Comparison of ENCODE assay signal across 19 cellular contexts in genomic region chr6:27242589-27243265, GRCh38. TPM values are rescaled to one million over a fixed set of nuclear protein-coding genes. Genes with fewer than 3 reads are reported as not detected.
DNase-seq lines count a peak whose midpoint lies in the region; ATAC-seq and TF ChIP-seq lines count a peak whose summit lies in the region.
"Had no signal": no experiment of that assay in that cellular context is flagged by ENCODE, and none has a peak within 500 bp of the region (broad histone marks: within the 10 kb centered on the region; RNA-seq: fewer than 3 reads in every experiment).

No MANE protein-coding gene starts in this region.

- H3K27me3 ChIP-seq in mammary epithelial cell (ENCODE audit: insufficient read depth, low read length): no peaks in the 10 kb centered on the region
- H3K27me3 ChIP-seq in osteoblast (ENCODE audit: insufficient read depth, low read length): peaks cover 12% of the 10 kb centered on the region

- in situ Hi-C loops in mammary epithelial cell (cut with MboI; ENCODE audit: low sequenced_read_pairs in 2 of 2): no loop called here

- H3K9ac ChIP-seq in mammary epithelial cell (ENCODE audit: insufficient read depth, low read length): no peak overlapping the region
- H3K9ac ChIP-seq: KMS-11 had no signal

- H3K27ac ChIP-seq in mammary epithelial cell (ENCODE audit: insufficient read depth, low read depth, low read length) (no peak overlapping the region), osteoblast (ENCODE audit: low read depth, low read length) (no peak overlapping the region)
- H3K27ac ChIP-seq: KMS-11 had no signal

- peaks cover 6% of the 10 kb centered on the region for H3K36me3 Mint-ChIP-seq in MCF 10A (ENCODE audit: insufficient read depth, unreplicated experiment)
- H3K36me3 Mint-ChIP-seq: CD4-positive, CD25-positive, alpha-beta regulatory T cell; CD8-positive, alpha-beta memory T cell had no signal

- H3K9me3 Mint-ChIP-seq in MCF 10A (ENCODE audit: unreplicated experiment): no peaks in the 10 kb centered on the region
- H3K9me3 Mint-ChIP-seq: H9 had no signal

- peaks cover 7% of the 10 kb centered on the region for H3K4me1 Mint-ChIP-seq in MCF 10A (ENCODE audit: insufficient read depth, unreplicated experiment)

- intact Hi-C loops in mammary epithelial cell (cut with micrococcal nuclease): no loop called here
- intact Hi-C loops in MCF 10A (cut with micrococcal nuclease): no loop called here

- H4K20me1 ChIP-seq in mammary epithelial cell (ENCODE audit: insufficient read depth, low read length) (no peaks in the 10 kb centered on the region), osteoblast (ENCODE audit: insufficient read depth, low read length) (no peaks in the 10 kb centered on the region)

- peaks cover 18% of the 10 kb centered on the region for H3K27me3 Mint-ChIP-seq in MCF 10A (ENCODE audit: insufficient read depth, unreplicated experiment)

- no peak for ATAC-seq in GM21515 (IDR thresholded peaks at IDR 0.05; ENCODE audit: unreplicated experiment)

- H3K27ac Mint-ChIP-seq in MCF 10A (ENCODE audit: low read depth, unreplicated experiment): no peak overlapping the region
- H3K27ac Mint-ChIP-seq: CD4-positive, CD25-positive, alpha-beta regulatory T cell; CD8-positive, alpha-beta memory T cell; H9 had no signal

- TF ChIP-seq RAD21 in Ishikawa (IDR thresholded peaks at IDR 0.05; ENCODE audit: low read depth): no peak

- DNase-seq in mammary epithelial cell (no peak), MCF 10A (ENCODE audit: unreplicated experiment) (no peak), OCI-M1 (lab: John Stamatoyannopoulos, UW) (peak; percentile 45), osteoblast (ENCODE audit: insufficient read length, low spot score, missing footprints) (peak; percentile 11), DMS53 treated with DMSO at 0.1 percent for 48 hours (lab: John Stamatoyannopoulos, UW; ENCODE audit: unreplicated experiment) (no peak), NCI-H146 (lab: John Stamatoyannopoulos, UW) (no peak)
- DNase-seq: 8988T; BE2C; C1 segment of cervical spinal cord; CD4-positive, CD25-positive, alpha-beta regulatory T cell; CD8-positive, alpha-beta memory T cell; COR-L47; DMS 273 treated with DMSO at 0.1 percent for 48 hours; DMS79; GDM1; H9 had no signal

- CTCF ChIA-PET in mammary epithelial cell (lab: Charles Lee; ENCODE audit: low non-redundant PET) (no interaction called here), MCF 10A (lab: Yijun Ruan, JAX) (interaction anchor here (0.6 to 1.6 kb wide), 2 partner anchors 8 to 53 kb away, joined by 3 to 4 read pairs; no protein-coding TSS in a partner anchor)

- dilution Hi-C loops in mammary epithelial cell (cut with HindIII; ENCODE audit: low sequenced_read_pairs): no loop called here

- no peaks in the 10 kb centered on the region for H3K79me2 ChIP-seq in mammary epithelial cell (ENCODE audit: insufficient read depth, low read length)
- no peaks in the 10 kb centered on the region for H3K79me2 ChIP-seq in osteoblast (ENCODE audit: insufficient read depth, low read length)

- H3K4me3 ChIP-seq in mammary epithelial cell (replicated peaks in 1 of 3; ENCODE audit: insufficient read depth in 1 of 3, low read depth in 2 of 3, low read length in 3 of 3): no peak overlapping the region
- no peak overlapping the region for H3K4me3 ChIP-seq in osteoblast (ENCODE audit: insufficient read depth, low read length)

- WGBS in mammary epithelial cell (ENCODE audit: low coverage, missing lambda C conversion rate): 65% methylated on average over 14 of the region's 14 CpGs

- POLR2A ChIA-PET in MCF 10A (lab: Yijun Ruan, JAX): no interaction called here

- no TSS peak for BruUV-seq in mammary epithelial cell (replicated peaks; lab: Mats Ljungman, UMichigan)
- BruUV-seq in MCF 10A (replicated peaks; lab: Mats Ljungman, UMichigan): no TSS peak

- peak overlapping the region; percentile 4 for H2AFZ ChIP-seq in mammary epithelial cell (ENCODE audit: low read depth, low read length)
- no peak overlapping the region for H2AFZ ChIP-seq in osteoblast (ENCODE audit: low read length)

- TF ChIP-seq EP300 in Ishikawa (IDR thresholded peaks at IDR 0.05; ENCODE audit: borderline replicate concordance): no peak

- TF ChIP-seq CTCF in mammary epithelial cell (conservative IDR thresholded peaks at IDR 0.05 in 1 of 2, IDR thresholded peaks at IDR 0.05 in 1 of 2; ENCODE audit: extremely low read depth in 1 of 2, insufficient read depth in 1 of 2, low read depth in 1 of 2, low read length in 2 of 2) (no peak), MCF 10A (IDR thresholded peaks at IDR 0.05; ENCODE audit: unreplicated experiment) (no peak), osteoblast (IDR thresholded peaks at IDR 0.05; ENCODE audit: extremely low read depth, low read depth, low read length) (no peak)

- no peak overlapping the region for H3K4me3 Mint-ChIP-seq in MCF 10A (ENCODE audit: unreplicated experiment)
- H3K4me3 Mint-ChIP-seq: CD4-positive, CD25-positive, alpha-beta regulatory T cell; CD8-positive, alpha-beta memory T cell; H9 had no signal

- H3K4me1 ChIP-seq in mammary epithelial cell (ENCODE audit: insufficient read depth, low read length): peaks cover 11% of the 10 kb centered on the region
- peaks cover 12% of the 10 kb centered on the region for H3K4me1 ChIP-seq in osteoblast (ENCODE audit: insufficient read depth, low read length)
- H3K4me1 ChIP-seq: BE2C had no signal

- H3K9me3 ChIP-seq in mammary epithelial cell (replicated peaks; ENCODE audit: insufficient read depth, low read length): no peaks in the 10 kb centered on the region
- no peaks in the 10 kb centered on the region for H3K9me3 ChIP-seq in osteoblast (ENCODE audit: low read depth, low read length)
- H3K9me3 ChIP-seq: BE2C had no signal

- H3K4me2 ChIP-seq in mammary epithelial cell (ENCODE audit: insufficient read depth, low read depth, low read length) (no peak overlapping the region), osteoblast (ENCODE audit: insufficient read depth, low read length) (no peak overlapping the region)
- H3K4me2 ChIP-seq: KMS-11 had no signal

- no peaks in the 10 kb centered on the region for H3K36me3 ChIP-seq in mammary epithelial cell (ENCODE audit: insufficient read depth, low read length)
- no peaks in the 10 kb centered on the region for H3K36me3 ChIP-seq in osteoblast (ENCODE audit: insufficient read depth, low read length)
- H3K36me3 ChIP-seq: BE2C had no signal

TF ChIP-seq in Ishikawa, 13 proteins besides CTCF, POLR2A, EP300 and RAD21:
- TF ChIP-seq NFIC (IDR thresholded peaks at IDR 0.05) (no peak), CEBPB (IDR thresholded peaks at IDR 0.05) (peak; percentile 10; the same call in 1 of the 2 replicates), YY1 (IDR thresholded peaks at IDR 0.05; ENCODE audit: low read depth) (no peak), TAF1 (IDR thresholded peaks at IDR 0.05; ENCODE audit: low read depth) (no peak)

RNA-seq across cellular contexts. Expression of gene PRSS16, which starts 4.8 kb away (rescaled TPM):
- total RNA-seq in mammary epithelial cell: 10 to 100 TPM in 1 of 2 donors, 1 to 10 TPM in 1; 4.8 to 10.5 TPM
- polyA plus RNA-seq in mammary epithelial cell: 11.9 TPM
- polyA minus RNA-seq in mammary epithelial cell: 22.5 TPM
- 22.8 and 27.9 TPM in 2 replicates for total RNA-seq in MCF 10A (2022)
- total RNA-seq in osteoblast: not detected in 2 replicates

Comparison
In these comparisons a context has a peak if more than half of its experiments do, and no peak if none do; other contexts are left out.
1. DNase-seq: peak in OCI-M1 (single experiment) and osteoblast (single experiment); none in mammary epithelial cell (single experiment), MCF 10A (single experiment), DMS53 treated with DMSO at 0.1 percent for 48 hours (single experiment) and NCI-H146 (single experiment).